In the genomic region with DNA sequence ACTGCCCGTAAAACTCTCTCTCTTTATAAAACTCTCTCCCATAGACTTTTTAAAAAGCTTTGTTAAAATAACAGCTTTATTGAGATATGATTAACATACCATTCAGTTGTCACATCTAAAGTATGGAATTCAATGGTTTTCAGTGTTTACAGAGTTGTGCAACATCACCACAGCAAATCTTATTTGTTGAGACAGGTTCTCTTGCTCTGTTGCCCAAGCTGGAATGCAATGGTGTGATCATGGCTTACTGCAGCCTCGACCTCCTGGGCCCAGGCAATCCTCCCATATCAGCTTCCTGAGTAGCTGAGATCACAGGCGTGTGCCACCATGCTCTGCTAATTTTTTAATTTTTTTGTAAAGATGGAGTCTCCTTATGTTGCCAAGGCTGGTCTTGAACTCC, we compare ENCODE assay signal across 16 cellular contexts. TPM values are rescaled to one million over a fixed set of nuclear protein-coding genes. Genes with fewer than 3 reads are reported as not detected.
DNase-seq lines count a peak whose midpoint lies in the region; ATAC-seq, FAIRE-seq and TF ChIP-seq lines count a peak whose summit lies in the region.
"Had no signal": no experiment of that assay in that cellular context is flagged by ENCODE, and none has a peak within 500 bp of the region (broad histone marks: within the 10 kb centered on the region; RNA-seq: fewer than 3 reads in every experiment).

No MANE protein-coding gene starts in this region.

- CTCF ChIA-PET in K562 (lab: Yijun Ruan, JAX; ENCODE audit: low intra/inter-chr PET ratio) = no interaction called here

- TF ChIP-seq RAD21 in K562 (CRISPR knock-in tag; conservative IDR thresholded peaks at IDR 0.05 in 1 of 2, IDR thresholded peaks at IDR 0.05 in 1 of 2) = no peak

- intact Hi-C loops in K562 (cut with micrococcal nuclease) = no loop called here
- intact Hi-C loops in sigmoid colon (cut with DNase I) = no loop called here

- POLR2A ChIA-PET in K562 (lab: Yijun Ruan, JAX) = no interaction called here

- WGBS in K562 (ENCODE audit: insufficient coverage, low coverage, missing lambda C conversion rate) = 52% methylated on average over 3 of the region's 3 CpGs
- 84 to 88% methylated on average over 2 to 3 of the region's 3 CpGs for WGBS in gastroesophageal sphincter (ENCODE audit: low coverage in 1 of 2), 2 donors
- WGBS in sigmoid colon, 2 donors = 93 to 95% methylated on average over 3 of the region's 3 CpGs

- H3K27me3 ChIP-seq in K562 (ENCODE audit: control insufficient read depth in 2 of 2, insufficient read depth in 2 of 2, low read length in 2 of 2) = no peaks in the 10 kb centered on the region
- no peaks in the 10 kb centered on the region for H3K27me3 ChIP-seq in gastroesophageal sphincter
- no peaks in the 10 kb centered on the region for H3K27me3 ChIP-seq in sigmoid colon
- no peaks in the 10 kb centered on the region for H3K27me3 ChIP-seq in BE2C

- TF ChIP-seq CTCF in K562 (IDR thresholded peaks at IDR 0.05 in 2 of 3, conservative IDR thresholded peaks at IDR 0.05 in 1 of 3; ENCODE audit: insufficient read depth in 2 of 3, low read depth in 1 of 3, low read length in 3 of 3) = no peak
- TF ChIP-seq CTCF in gastroesophageal sphincter (IDR thresholded peaks at IDR 0.05) = no peak
- no peak for TF ChIP-seq CTCF in sigmoid colon (IDR thresholded peaks at IDR 0.05)
- TF ChIP-seq CTCF in BE2C (IDR thresholded peaks at IDR 0.05; ENCODE audit: low read depth, low read length) = no peak

- DNase-seq in H4 (ENCODE audit: low spot score) (peak; percentile 14), K562 (ENCODE audit: extremely low read depth in 1 of 4, low spot score in 3 of 4) (no peak), sigmoid colon (no peak), BE2C (no peak)
- no peak for DNase-seq in NK-92 treated with Interleukin-12 subunit alpha and Interleukin-12 subunit beta, amount 100 ng/mL, for 24 hours (lab: John Stamatoyannopoulos, UW)
- DNase-seq in activated naive CD4-positive, alpha-beta T cell treated with Interleukin-2 at 50 U/mL for 16 hours = no peak
- DNase-seq: activated naive CD8-positive, alpha-beta T cell treated with anti-CD3 and anti-CD28 coated beads, Interleukin-2, amount 10 ng/mL, durations not matched to agents 7 days and 5 days; dermis blood vessel endothelial cell; GF-D8; naive thymus-derived CD8-positive, alpha-beta T cell; NCI-H1417; NCI-H446 treated with DMSO at 0.1 percent for 48 hours had no signal

- peaks cover 35% of the 10 kb centered on the region for H4K20me1 ChIP-seq in K562 (replicated peaks; ENCODE audit: control insufficient read depth, insufficient read depth, low read length)

- no peak overlapping the region for H2AFZ ChIP-seq in K562 (ENCODE audit: low read depth, low read length)
- H2AFZ ChIP-seq: PC-9 had no signal

- peaks cover 21% of the 10 kb centered on the region; the same call in 2 of the 3 replicates for H3K79me2 ChIP-seq in K562 (ENCODE audit: control insufficient read depth, insufficient read depth, low read length)

- TF ChIP-seq EP300 in K562 (IDR thresholded peaks at IDR 0.05; ENCODE audit: low read length) = no peak
- no peak for TF ChIP-seq EP300 in gastroesophageal sphincter (IDR thresholded peaks at IDR 0.05)
- no peak for TF ChIP-seq EP300 in sigmoid colon (IDR thresholded peaks at IDR 0.05)

- in situ Hi-C loops in K562 (cut with MboI) = no loop called here

- no peaks in the 10 kb centered on the region for H3K36me3 ChIP-seq in K562 (ENCODE audit: control insufficient read depth, insufficient read depth, low read length)
- no peaks in the 10 kb centered on the region for H3K36me3 ChIP-seq in gastroesophageal sphincter
- H3K36me3 ChIP-seq in sigmoid colon = no peaks in the 10 kb centered on the region
- H3K36me3 ChIP-seq in BE2C = no peaks in the 10 kb centered on the region

- FAIRE-seq in K562 (lab: Jason Lieb, UNC) = no peak
- FAIRE-seq: HTR-8/SVneo had no signal

- ATAC-seq in K562 = no peak
- no peak for ATAC-seq in gastroesophageal sphincter
- no peak for ATAC-seq in HG02571 (IDR thresholded peaks at IDR 0.05; ENCODE audit: unreplicated experiment)
- ATAC-seq: naive thymus-derived CD8-positive, alpha-beta T cell had no signal

- H3K27ac ChIP-seq in K562 (ENCODE audit: extremely low read depth, low read depth, low read length) (no peak overlapping the region), gastroesophageal sphincter (peak overlapping the region in 3 of 4 donors; percentile 37 to 49 (median 43)), sigmoid colon (peak overlapping the region in 3 of 4 donors; percentile 15 to 47 (median 19))
- H3K27ac ChIP-seq: PC-9 had no signal

- H3K4me1 ChIP-seq in K562 (replicated peaks in 1 of 2; ENCODE audit: control insufficient read depth in 2 of 2, insufficient read depth in 2 of 2, low read length in 2 of 2) (peaks cover 3 to 4% of the 10 kb centered on the region in 2 experiments; a peak in 3 of 5 replicates), gastroesophageal sphincter (peaks cover 15 to 83% (median 28%) of the 10 kb centered on the region in 3 donors), sigmoid colon (peaks cover 0 to 59% (median 46%) of the 10 kb centered on the region in 4 donors), BE2C (no peaks in the 10 kb centered on the region)

- no peak overlapping the region for H3K4me2 ChIP-seq in K562 (ENCODE audit: insufficient read depth, low read length)
- H3K4me2 ChIP-seq: PC-9 had no signal

- BruUV-seq in K562 (replicated peaks; lab: Mats Ljungman, UMichigan) = no TSS peak

- TF ChIP-seq POLR2A in K562 (conservative IDR thresholded peaks at IDR 0.05) (no peak), gastroesophageal sphincter (IDR thresholded peaks at IDR 0.05) (no peak), sigmoid colon (IDR thresholded peaks at IDR 0.05) (no peak)

- H3K9me3 ChIP-seq in K562 (replicated peaks; ENCODE audit: control insufficient read depth, insufficient read depth, low read depth, low read length) = no peaks in the 10 kb centered on the region
- H3K9me3 ChIP-seq in gastroesophageal sphincter = no peaks in the 10 kb centered on the region
- no peaks in the 10 kb centered on the region for H3K9me3 ChIP-seq in sigmoid colon
- no peaks in the 10 kb centered on the region for H3K9me3 ChIP-seq in BE2C

- no peak overlapping the region for H3K9ac ChIP-seq in K562 (ENCODE audit: insufficient read depth in 1 of 2, low read depth in 2 of 2, low read length in 2 of 2)

- no peak overlapping the region for H3K4me3 ChIP-seq in K562
- H3K4me3 ChIP-seq in gastroesophageal sphincter = no peak overlapping the region
- H3K4me3 ChIP-seq in sigmoid colon = no peak overlapping the region
- no peak overlapping the region for H3K4me3 ChIP-seq in BE2C (ENCODE audit: low read depth, low read length)
- H3K4me3 ChIP-seq: PC-9 had no signal

- no peaks in the 10 kb centered on the region for H3K9me1 ChIP-seq in K562 (ENCODE audit: control insufficient read depth, insufficient read depth, low read length)

TF ChIP-seq in K562, 482 proteins besides CTCF, POLR2A, EP300 and RAD21:
- TF ChIP-seq CEBPB (tag; IDR thresholded peaks at IDR 0.05) = peak; percentile 52
- no peak for TF ChIP-seq FOXK2 (conservative IDR thresholded peaks at IDR 0.05 in 1 of 2, IDR thresholded peaks at IDR 0.05 in 1 of 2; ENCODE audit: low read depth in 2 of 2)
- TF ChIP-seq JUNB (CRISPR knock-in tag; conservative IDR thresholded peaks at IDR 0.05) = no peak
- no peak for TF ChIP-seq DNMT1 (IDR thresholded peaks at IDR 0.05)
- no peak for TF ChIP-seq ZNF217 (CRISPR knock-in tag; IDR thresholded peaks at IDR 0.05)
- no peak for TF ChIP-seq SP2 (IDR thresholded peaks at IDR 0.05; ENCODE audit: extremely low read depth, low read depth, low read length, poor library complexity, severe bottlenecking)
- no peak for TF ChIP-seq ARNT (IDR thresholded peaks at IDR 0.05)

RNA-seq across cellular contexts. Expression of a gene that starts 35.9 kb away (rescaled TPM):
- total RNA-seq in H4 (2014; rRNA removed; shearing (Covaris generic)) = 4.3 and 6.0 TPM in 2 replicates
- total RNA-seq in K562 (2011; cell fraction: chromatin; rRNA removed; ENCODE audit: low replicate concordance) = 54.4 and 56.3 TPM in 2 replicates
- 28.3 and 29.1 TPM in 2 replicates for total RNA-seq in K562 (2011; cell fraction: nucleolus; rRNA removed)
- 38.1 and 45.0 TPM in 2 replicates for total RNA-seq in K562 (2011; cell fraction: nucleoplasm; rRNA removed)
- total RNA-seq in K562 (2014; rRNA removed) (21.7 and 25.8 TPM in 2 replicates), K562 (2014; rRNA removed; fragmentation: Illumina TruSeq; extraction: Trizol) (13.2 and 14.2 TPM in 2 replicates), K562 (2015; rRNA removed; fragmentation: Illumina TruSeq; extraction: Trizol) (15.5 and 15.6 TPM in 2 replicates), K562 (2021) (27.5 and 28.5 TPM in 2 replicates), gastroesophageal sphincter (10 to 100 TPM; 37.4 to 89.5 (median 53.0) TPM), sigmoid colon (10 to 100 TPM; 17.6 to 42.7 (median 27.2) TPM)
- polyA plus RNA-seq in K562 (2011; rRNA removed) (17.5 and 24.0 TPM in 2 replicates), K562 (2014; fragmentation: Illumina TruSeq; extraction: Trizol) (20.3 and 21.3 TPM in 2 replicates), K562 (2014; fragmentation: Nextera tagmentation; extraction: Ambion mirVana) (1 to 10 TPM; 5.3 TPM), K562 (2014; rRNA removed) (18.7 and 19.4 TPM in 2 replicates), sigmoid colon (10 to 100 TPM; 31.8 to 39.5 (median 37.9) TPM)
- 13.7 and 15.9 TPM in 2 replicates for polyA plus RNA-seq in K562 (2011; cell fraction: cytosol; rRNA removed)
- polyA plus RNA-seq in K562 (2011; cell fraction: nucleus; rRNA removed) = 46.8 and 47.8 TPM in 2 replicates
- 16.4 and 21.1 TPM in 2 replicates for polyA plus RNA-seq in K562 (2012)
- 24.5 and 36.4 TPM in 2 replicates for polyA minus RNA-seq in K562 (2011; rRNA and poly(A)+ RNA removed)
- polyA minus RNA-seq in K562 (2011; cell fraction: cytosol; rRNA and poly(A)+ RNA removed) = 17.6 and 25.8 TPM in 2 replicates
- polyA minus RNA-seq in K562 (2011; cell fraction: nucleus; rRNA and poly(A)+ RNA removed) = 28.0 and 53.1 TPM in 2 replicates
- 19.2 TPM for polyA plus RNA-seq in BE2C (2012; ENCODE audit: insufficient read depth, insufficient read length, low read depth)
